14 cellular contexts compared by ENCODE assay signal in genomic region chr15:101283931-101284330, GRCh38. TPM values are rescaled to one million over a fixed set of nuclear protein-coding genes. Genes with fewer than 3 reads are reported as not detected.
DNase-seq lines count a peak whose midpoint lies in the region; ATAC-seq and TF ChIP-seq lines count a peak whose summit lies in the region.
"Had no signal": no experiment of that assay in that cellular context is flagged by ENCODE, and none has a peak within 500 bp of the region (broad histone marks: within the 10 kb centered on the region; RNA-seq: fewer than 3 reads in every experiment).

No MANE protein-coding gene starts in this region.

- POLR2A ChIA-PET in activated CD4-positive, alpha-beta T cell treated with anti-CD3 and anti-CD28 coated beads for 36 hours (lab: Charles Lee) = no interaction called here
- POLR2A ChIA-PET in HEK293T (lab: Yijun Ruan, JAX) = interaction anchor here (4.1 kb wide), 1 partner anchor 10 kb away, joined by 17 read pairs; the partner anchor contains the start of gene SNRPA1

- H3K4me3 Mint-ChIP-seq in activated CD4-positive, alpha-beta T cell treated with anti-CD3 and anti-CD28 coated beads for 36 hours = no peak overlapping the region
- H3K4me3 Mint-ChIP-seq in stimulated activated naive CD8-positive, alpha-beta T cell treated with anti-CD3 and anti-CD28 coated beads, Interleukin-15, Interleukin-2, amounts not matched to agents 100 ng/mL and 50 ng/mL, for 24 hours = no peak overlapping the region
- no peak overlapping the region for H3K4me3 Mint-ChIP-seq in nephron progenitor cell
- H3K4me3 Mint-ChIP-seq: CD8-positive, alpha-beta memory T cell; GM23338 had no signal

- H3K4me3 ChIP-seq in mucosa of descending colon = no peak overlapping the region
- H3K4me3 ChIP-seq: BLaER1, GM23338 had no signal

- H3K4me1 Mint-ChIP-seq in activated CD4-positive, alpha-beta T cell treated with anti-CD3 and anti-CD28 coated beads for 36 hours = peaks cover 22% of the 10 kb centered on the region
- peaks cover 15% of the 10 kb centered on the region for H3K4me1 Mint-ChIP-seq in stimulated activated naive CD8-positive, alpha-beta T cell treated with anti-CD3 and anti-CD28 coated beads, Interleukin-15, Interleukin-2, amounts not matched to agents 100 ng/mL and 50 ng/mL, for 24 hours (ENCODE audit: low read depth)
- no peaks in the 10 kb centered on the region for H3K4me1 Mint-ChIP-seq in nephron progenitor cell
- H3K4me1 Mint-ChIP-seq: GM23338 had no signal

- ATAC-seq in activated CD4-positive, alpha-beta T cell treated with anti-CD3 and anti-CD28 coated beads for 36 hours = no peak
- no peak for ATAC-seq in stimulated activated naive CD8-positive, alpha-beta T cell treated with anti-CD3 and anti-CD28 coated beads, Interleukin-15, Interleukin-2, amounts not matched to agents 100 U/mL and 50 U/mL, for 24 hours
- ATAC-seq in GM21423 (IDR thresholded peaks at IDR 0.05; ENCODE audit: unreplicated experiment) = no peak
- no peak for ATAC-seq in mucosa of descending colon
- ATAC-seq: GM23338 had no signal

- no peaks in the 10 kb centered on the region for H3K36me3 ChIP-seq in mucosa of descending colon (ENCODE audit: low read depth)

- intact Hi-C loops in activated CD4-positive, alpha-beta T cell treated with anti-CD3 and anti-CD28 coated beads for 36 hours (cut with DNase I, micrococcal nuclease) = no loop called here
- intact Hi-C loops in mucosa of descending colon (cut with DNase I, micrococcal nuclease) = no loop called here

- DNase-seq in activated CD4-positive, alpha-beta T cell treated with anti-CD3 and anti-CD28 coated beads for 36 hours = no peak
- no peak for DNase-seq in activated CD4-positive, alpha-beta T cell treated with anti-CD3 and anti-CD28 coated beads, Interleukin-2, amount 50 U/mL, for 1 hour
- no peak for DNase-seq in stimulated activated naive CD8-positive, alpha-beta T cell treated with anti-CD3 and anti-CD28 coated beads, Interleukin-15, Interleukin-2, amounts not matched to agents 100 U/mL and 50 U/mL, for 24 hours
- DNase-seq in nephron progenitor cell (no peak), HEK293T (ENCODE audit: extremely low spot score) (no peak), mucosa of descending colon (no peak)
- DNase-seq: AML-193; Caco-2; CD8-positive, alpha-beta memory T cell; H7 had no signal

- H3K36me3 Mint-ChIP-seq in activated CD4-positive, alpha-beta T cell treated with anti-CD3 and anti-CD28 coated beads for 36 hours (ENCODE audit: low read depth) = peaks cover 77% of the 10 kb centered on the region
- peaks cover 92% of the 10 kb centered on the region for H3K36me3 Mint-ChIP-seq in stimulated activated naive CD8-positive, alpha-beta T cell treated with anti-CD3 and anti-CD28 coated beads, Interleukin-15, Interleukin-2, amounts not matched to agents 100 ng/mL and 50 ng/mL, for 24 hours (ENCODE audit: low read depth)
- peaks cover 82% of the 10 kb centered on the region for H3K36me3 Mint-ChIP-seq in nephron progenitor cell (ENCODE audit: low read depth)

- peak overlapping the region; percentile 33 for H3K27ac Mint-ChIP-seq in activated CD4-positive, alpha-beta T cell treated with anti-CD3 and anti-CD28 coated beads for 36 hours
- peak overlapping the region; percentile 19 for H3K27ac Mint-ChIP-seq in stimulated activated naive CD8-positive, alpha-beta T cell treated with anti-CD3 and anti-CD28 coated beads, Interleukin-15, Interleukin-2, amounts not matched to agents 100 ng/mL and 50 ng/mL, for 24 hours
- peak overlapping the region; percentile 32 for H3K27ac Mint-ChIP-seq in nephron progenitor cell
- H3K27ac Mint-ChIP-seq: GM23338 had no signal

- CTCF ChIA-PET in activated CD4-positive, alpha-beta T cell treated with anti-CD3 and anti-CD28 coated beads for 36 hours (lab: Charles Lee) = interaction anchor here (0.6 to 0.7 kb wide), 2 partner anchors 81 to 88 kb away, joined by 3 read pairs; no protein-coding TSS in a partner anchor
- CTCF ChIA-PET in HEK293T (lab: Yijun Ruan, JAX) = interaction anchor here (0.7 kb wide), 1 partner anchor 357 kb away, joined by 3 read pairs; no protein-coding TSS in a partner anchor

- TF ChIP-seq CTCF in nephron progenitor cell (IDR thresholded peaks at IDR 0.05) (no peak), mucosa of descending colon (IDR thresholded peaks at IDR 0.05) (no peak)

- no peaks in the 10 kb centered on the region for H3K9me3 ChIP-seq in mucosa of descending colon
- H3K9me3 ChIP-seq: BLaER1, Caco-2 had no signal

- peaks cover 17% of the 10 kb centered on the region for H3K4me1 ChIP-seq in mucosa of descending colon (ENCODE audit: low read depth)
- H3K4me1 ChIP-seq: BLaER1 had no signal

- H3K9me3 Mint-ChIP-seq in activated CD4-positive, alpha-beta T cell treated with anti-CD3 and anti-CD28 coated beads for 36 hours (ENCODE audit: low read depth) = no peaks in the 10 kb centered on the region
- H3K9me3 Mint-ChIP-seq in stimulated activated naive CD8-positive, alpha-beta T cell treated with anti-CD3 and anti-CD28 coated beads, Interleukin-15, Interleukin-2, amounts not matched to agents 100 ng/mL and 50 ng/mL, for 24 hours = no peaks in the 10 kb centered on the region
- H3K9me3 Mint-ChIP-seq in nephron progenitor cell = no peaks in the 10 kb centered on the region
- H3K9me3 Mint-ChIP-seq: CD8-positive, alpha-beta memory T cell; GM23338 had no signal

- H3K27me3 Mint-ChIP-seq in activated CD4-positive, alpha-beta T cell treated with anti-CD3 and anti-CD28 coated beads for 36 hours = no peaks in the 10 kb centered on the region
- no peaks in the 10 kb centered on the region for H3K27me3 Mint-ChIP-seq in stimulated activated naive CD8-positive, alpha-beta T cell treated with anti-CD3 and anti-CD28 coated beads, Interleukin-15, Interleukin-2, amounts not matched to agents 100 ng/mL and 50 ng/mL, for 24 hours
- H3K27me3 Mint-ChIP-seq in nephron progenitor cell (ENCODE audit: low read depth, poor library complexity) = peaks cover 3% of the 10 kb centered on the region
- H3K27me3 Mint-ChIP-seq: CD8-positive, alpha-beta memory T cell had no signal

TF ChIP-seq in HEK293T, 16 proteins besides CTCF, POLR2A, EP300 and RAD21:
- TF ChIP-seq SP1 (IDR thresholded peaks at IDR 0.05) = no peak
- TF ChIP-seq LEF1 (IDR thresholded peaks at IDR 0.05; ENCODE audit: borderline replicate concordance) = no peak
- no peak for TF ChIP-seq ARNT (IDR thresholded peaks at IDR 0.05)
- TF ChIP-seq HDGF (IDR thresholded peaks at IDR 0.05; ENCODE audit: borderline replicate concordance) = no peak
- TF ChIP-seq CTBP1 (IDR thresholded peaks at IDR 0.05; ENCODE audit: borderline replicate concordance) = no peak
- no peak for TF ChIP-seq FOXK2 (IDR thresholded peaks at IDR 0.05)
- TF ChIP-seq NFRKB (IDR thresholded peaks at IDR 0.05) = no peak
- TF ChIP-seq ELF4 (IDR thresholded peaks at IDR 0.05) = no peak
- no peak for TF ChIP-seq ZNF384 (IDR thresholded peaks at IDR 0.05)
- no peak for TF ChIP-seq TARDBP (IDR thresholded peaks at IDR 0.05)
- no peak for TF ChIP-seq FOXM1 (IDR thresholded peaks at IDR 0.05; ENCODE audit: borderline replicate concordance)
- TF ChIP-seq L3MBTL2 (conservative IDR thresholded peaks at IDR 0.05) = no peak
- no peak for TF ChIP-seq FOXA1 (IDR thresholded peaks at IDR 0.05)
- no peak for TF ChIP-seq PKNOX1 (IDR thresholded peaks at IDR 0.05)
- no peak for TF ChIP-seq BHLHE40 (IDR thresholded peaks at IDR 0.05; ENCODE audit: borderline replicate concordance)
- TF ChIP-seq SUZ12 (IDR thresholded peaks at IDR 0.05) = no peak

RNA-seq across cellular contexts. Expression of gene SELENOS, which starts 6.6 kb away (rescaled TPM):
- 10 to 100 TPM; 14.5 to 20.8 TPM for total RNA-seq in activated CD4-positive, alpha-beta T cell treated with anti-CD3 and anti-CD28 coated beads for 36 hours
- 100 to 1,000 TPM in 2 of 3 donors, 10 to 100 TPM in 1; 78.7 to 118 (median 115) TPM for total RNA-seq in mucosa of descending colon

RNA-seq across cellular contexts. Expression of gene SNRPA1, which starts 11.1 kb away (rescaled TPM):
- 100 to 1,000 TPM; 167 to 185 TPM for total RNA-seq in activated CD4-positive, alpha-beta T cell treated with anti-CD3 and anti-CD28 coated beads for 36 hours
- 10 to 100 TPM; 41.5 to 55.1 (median 52.1) TPM for total RNA-seq in mucosa of descending colon

RNA-seq across cellular contexts. Expression of gene CHSY1, which starts 32.1 kb away (rescaled TPM):
- 10 to 100 TPM; 31.5 to 36.1 TPM for total RNA-seq in activated CD4-positive, alpha-beta T cell treated with anti-CD3 and anti-CD28 coated beads for 36 hours
- total RNA-seq in mucosa of descending colon = 10 to 100 TPM in 2 of 3 donors, 1 to 10 TPM in 1; 7.7 to 15.5 (median 12.6) TPM
